8 cellular contexts compared by ENCODE assay signal in genomic region chr1:156130578-156130942, GRCh38. TPM values are rescaled to one million over a fixed set of nuclear protein-coding genes. Genes with fewer than 3 reads are reported as not detected.
DNase-seq lines count a peak whose midpoint lies in the region; ATAC-seq, FAIRE-seq and TF ChIP-seq lines count a peak whose summit lies in the region.
"Had no signal": no experiment of that assay in that cellular context is flagged by ENCODE, and none has a peak within 500 bp of the region (broad histone marks: within the 10 kb centered on the region; RNA-seq: fewer than 3 reads in every experiment).

No MANE protein-coding gene starts in this region.

- H2BK15ac ChIP-seq in H1 (ENCODE audit: low read length) = no peak overlapping the region; the same call in 1 of the 2 replicates

- H3K18ac ChIP-seq in H1 (ENCODE audit: extremely low read depth, low read length) = no peak overlapping the region

- H3K36me3 ChIP-seq in RWPE2 (ENCODE audit: low read depth) = peaks cover 74% of the 10 kb centered on the region
- peaks cover 8 to 11% (median 10%) of the 10 kb centered on the region in 4 experiments; a peak in 5 of 8 replicates for H3K36me3 ChIP-seq in H1 (ENCODE audit: control insufficient read depth in 2 of 4, insufficient read depth in 4 of 4, low read length in 3 of 4)

- H4K5ac ChIP-seq in H1 (ENCODE audit: insufficient read length, low read depth, low read length) = no peak overlapping the region

- H3K27ac Mint-ChIP-seq in nephron = peak overlapping the region; percentile 97 to 100 (median 100)
- peak overlapping the region; percentile 98 for H3K27ac Mint-ChIP-seq in type B pancreatic cell

- H3K27ac ChIP-seq in RWPE2 (ENCODE audit: poor library complexity, severe bottlenecking) = peak overlapping the region; percentile 99
- H3K27ac ChIP-seq in H1 (ENCODE audit: low read depth, low read length) = no peak overlapping the region

- no peak for TF ChIP-seq EP300 in H1 (IDR thresholded peaks at IDR 0.05; ENCODE audit: borderline replicate concordance in 1 of 2, low read depth in 2 of 2, low read length in 2 of 2)

- no peak overlapping the region for H3K4me3 ChIP-seq in RWPE2 (ENCODE audit: severe bottlenecking)
- H3K4me3 ChIP-seq in H1 (ENCODE audit: extremely low read depth in 1 of 4, insufficient read depth in 2 of 4, low read depth in 3 of 4, low read length in 4 of 4) = no peak overlapping the region

- no peaks in the 10 kb centered on the region for H3K23me2 ChIP-seq in H1 (ENCODE audit: low read depth, low read length)

- H3K4me1 ChIP-seq in RWPE2 (ENCODE audit: insufficient read depth, poor library complexity, severe bottlenecking) (peaks cover 45% of the 10 kb centered on the region), H1 (replicated peaks in 1 of 4; ENCODE audit: control insufficient read depth in 3 of 4, insufficient read depth in 4 of 4, low read length in 3 of 4) (peaks cover 4 to 21% (median 10%) of the 10 kb centered on the region in 4 experiments)

- no peak overlapping the region for H4K8ac ChIP-seq in H1 (ENCODE audit: extremely low read depth, insufficient read depth, low read length)

- H2BK20ac ChIP-seq in H1 (ENCODE audit: low read length) = no peak overlapping the region

- H3K56ac ChIP-seq in H1 (replicated peaks; ENCODE audit: insufficient read length, low read depth, low read length) = no peak overlapping the region

- H2AFZ ChIP-seq in H1 (ENCODE audit: low read length) = no peak overlapping the region

- POLR2A ChIA-PET in H1 (lab: Charles Lee; ENCODE audit: partially characterized antibody) = interaction anchor here (1.0 to 28.0 kb wide), 8 partner anchors 9 to 147 kb away, joined by 3 to 763 read pairs (median 5); partner anchors contain the start of genes LMNA, MEX3A and PMF1

- ATAC-seq in RWPE2 (ENCODE audit: low read depth) = no peak

- no peak overlapping the region for H3K4me2 ChIP-seq in H1 (ENCODE audit: insufficient read depth in 1 of 2, low read depth in 2 of 2, low read length in 2 of 2)

- no peak overlapping the region for H3K9ac ChIP-seq in H1 (replicated peaks in 1 of 4; ENCODE audit: extremely low read depth in 1 of 4, low read depth in 3 of 4, low read length in 3 of 4)

- TF ChIP-seq POLR2A in H1 (IDR thresholded peaks at IDR 0.05; ENCODE audit: control extremely low read depth in 1 of 2, low read depth in 2 of 2, low read length in 2 of 2) (no peak), GM12891 (IDR thresholded peaks at IDR 0.05; ENCODE audit: low read depth, low read length) (no peak)

- H3K27me3 Mint-ChIP-seq in nephron (ENCODE audit: low read depth) (no peaks in the 10 kb centered on the region), type B pancreatic cell (no peaks in the 10 kb centered on the region)

- H3K79me1 ChIP-seq in H1 (ENCODE audit: low read depth, low read length) = no peaks in the 10 kb centered on the region

- no peak overlapping the region for H3K4me3 Mint-ChIP-seq in nephron
- H3K4me3 Mint-ChIP-seq in type B pancreatic cell = no peak overlapping the region

- H3K27me3 ChIP-seq in RWPE2 (ENCODE audit: insufficient read depth, poor library complexity, severe bottlenecking) (no peaks in the 10 kb centered on the region), H1 (replicated peaks in 1 of 4; ENCODE audit: control insufficient read depth in 3 of 4, extremely low read depth in 1 of 4, insufficient read depth in 3 of 4, low read length in 3 of 4) (no peaks in the 10 kb centered on the region)

- H3K9me3 ChIP-seq in RWPE2 (ENCODE audit: severe bottlenecking) = no peaks in the 10 kb centered on the region
- H3K9me3 ChIP-seq in H1 (ENCODE audit: insufficient read depth in 2 of 2, low read depth in 1 of 2, low read length in 1 of 2) = no peaks in the 10 kb centered on the region

- TF ChIP-seq CTCF in RWPE2 (IDR thresholded peaks at IDR 0.05; ENCODE audit: poor library complexity, severe bottlenecking) (peak; percentile 81), H1 (IDR thresholded peaks at IDR 0.05; ENCODE audit: control extremely low read depth in 1 of 3, insufficient read depth in 1 of 3, low read depth in 1 of 3, low read length in 3 of 3) (no peak), nephron (IDR thresholded peaks at IDR 0.05; ENCODE audit: unreplicated experiment in 3 of 3) (no peak), type B pancreatic cell (conservative IDR thresholded peaks at IDR 0.05) (peak; percentile 37)

- no peak for TF ChIP-seq RAD21 in H1 (IDR thresholded peaks at IDR 0.05 in 1 of 2, conservative IDR thresholded peaks at IDR 0.05 in 1 of 2; ENCODE audit: low read depth in 2 of 2, low read length in 2 of 2)

- no peak overlapping the region for H3K23ac ChIP-seq in H1 (ENCODE audit: insufficient read length)

- 79% methylated on average over 6 of the region's 6 CpGs; no CpG with 5 or more reads in 1 of the 2 experiments for WGBS in H1 (ENCODE audit: extremely low coverage in 1 of 2, insufficient coverage in 1 of 2, insufficient read length in 1 of 2, insufficient replicate concordance in 2 of 2, low coverage in 1 of 2, low lambda C conversion rate in 2 of 2, missing lambda C conversion rate in 1 of 2), 2 experiments

- no peak overlapping the region for H2AK5ac ChIP-seq in H1 (ENCODE audit: low read depth, low read length)

- no peaks in the 10 kb centered on the region for H4K20me1 ChIP-seq in H1 (replicated peaks in 1 of 2; ENCODE audit: control insufficient read depth in 1 of 2, insufficient read depth in 2 of 2, low read length in 2 of 2)

- CTCF ChIA-PET in H1 (lab: Charles Lee; ENCODE audit: partially characterized antibody) = interaction anchor here (0.8 to 42.4 kb wide), 32 partner anchors 8 to 187 kb away, joined by 3 to 1994 read pairs (median 6); partner anchors contain the start of genes BGLAP, LMNA, MEX3A and PAQR6

- H2BK120ac ChIP-seq in H1 (replicated peaks; ENCODE audit: low read depth, low read length) = no peak overlapping the region

- H3K36me3 Mint-ChIP-seq in nephron (ENCODE audit: low read depth) = peaks cover 21% of the 10 kb centered on the region
- H3K36me3 Mint-ChIP-seq in type B pancreatic cell = no peaks in the 10 kb centered on the region

- no peak overlapping the region for H3K14ac ChIP-seq in H1 (ENCODE audit: insufficient read length)

- H3K79me2 ChIP-seq in H1 (ENCODE audit: control insufficient read depth in 1 of 2, insufficient read depth in 2 of 2, low read length in 2 of 2) = no peaks in the 10 kb centered on the region

- DNase-seq in RWPE2 (ENCODE audit: low spot score) (no peak), H1 (ENCODE audit: low read depth in 1 of 2, low spot score in 2 of 2) (no peak), type B pancreatic cell (ENCODE audit: extremely low spot score, unreplicated experiment) (no peak), SW480 (ENCODE audit: low spot score) (no peak), GM12891 (ENCODE audit: insufficient read length, low spot score) (no peak), NCI-H226 (no peak)

- H3K4ac ChIP-seq in H1 (replicated peaks; ENCODE audit: insufficient read length, low read depth, low read length) = no peak overlapping the region

- H3K9me3 Mint-ChIP-seq in nephron (no peaks in the 10 kb centered on the region), type B pancreatic cell (no peaks in the 10 kb centered on the region)

- no peak for FAIRE-seq in H1 (lab: Jason Lieb, UNC)
- FAIRE-seq in GM12891 (lab: Jason Lieb, UNC) = no peak

- no peak overlapping the region for H2BK5ac ChIP-seq in H1 (ENCODE audit: low read depth, low read length)

- peak overlapping the region; percentile 46; the same call in 1 of the 2 replicates for H2BK12ac ChIP-seq in H1 (ENCODE audit: low read depth, low read length)

- H3K4me1 Mint-ChIP-seq in nephron (peaks cover 45% of the 10 kb centered on the region), type B pancreatic cell (ENCODE audit: unreplicated experiment) (peaks cover 26% of the 10 kb centered on the region)

- H4K91ac ChIP-seq in H1 (replicated peaks; ENCODE audit: insufficient read length, low read length) = no peak overlapping the region

TF ChIP-seq in GM12891, 5 proteins besides CTCF, POLR2A, EP300 and RAD21 (continues in another document):
- TF ChIP-seq PAX5 (IDR thresholded peaks at IDR 0.05; ENCODE audit: insufficient read depth, low read length, severe bottlenecking) (no peak), TAF1 (IDR thresholded peaks at IDR 0.05; ENCODE audit: low read depth, low read length) (no peak), SPI1 (IDR thresholded peaks at IDR 0.05; ENCODE audit: low read depth, low read length) (no peak)

RNA-seq across cellular contexts. Expression of gene LMNA, which starts 16.0 kb away (rescaled TPM):
- 46.8 and 48.0 TPM in 2 replicates for total RNA-seq in H1 (2021; fragmentation: NEBNext Ultra II Directional; extraction: Animal tissue kit (Norgen Biotek cat#: 25700))
- 25.8 and 38.3 TPM in 2 replicates for polyA plus RNA-seq in H1 (2011; rRNA removed)
- 33.6 TPM for polyA plus RNA-seq in H1 (2011; cell fraction: cytosol; rRNA removed)
- polyA plus RNA-seq in H1 (2011; cell fraction: nucleus; rRNA removed) = 78.1 TPM
- 36.7 to 43.4 TPM (median 39.1 TPM) in 4 replicates for polyA plus RNA-seq in H1 (2012, experiment 1 of 2)
- 56.7 TPM for polyA plus RNA-seq in H1 (2012, experiment 2 of 2)
- polyA plus RNA-seq in H1 (2013, experiment 1 of 2) = 34.7 TPM
- 32.6 TPM for polyA plus RNA-seq in H1 (2013, experiment 2 of 2)
- 15.1 and 20.9 TPM in 2 replicates for polyA minus RNA-seq in H1 (2011; rRNA and poly(A)+ RNA removed)
- 33.7 TPM for polyA minus RNA-seq in H1 (2011; cell fraction: cytosol; rRNA and poly(A)+ RNA removed)
- 28.1 TPM for polyA minus RNA-seq in H1 (2011; cell fraction: nucleus; rRNA and poly(A)+ RNA removed)
- 141 and 400 TPM in 2 replicates for total RNA-seq in type B pancreatic cell (ENCODE audit: low replicate concordance)
- 70.7 TPM for polyA plus RNA-seq in GM12891 (2012; ENCODE audit: low read depth, missing spikeins)

RNA-seq across cellular contexts. Expression of gene SEMA4A, which starts 22.8 kb away (rescaled TPM):
- 5.9 and 7.3 TPM in 2 replicates for total RNA-seq in H1 (2021; fragmentation: NEBNext Ultra II Directional; extraction: Animal tissue kit (Norgen Biotek cat#: 25700))
- 10.6 and 12.0 TPM in 2 replicates for polyA plus RNA-seq in H1 (2011; rRNA removed)
- polyA plus RNA-seq in H1 (2011; cell fraction: cytosol; rRNA removed) = 10.3 TPM
- 27.7 TPM for polyA plus RNA-seq in H1 (2011; cell fraction: nucleus; rRNA removed)
- 5.9 to 11.9 TPM (median 8.7 TPM) in 4 replicates for polyA plus RNA-seq in H1 (2012, experiment 1 of 2)
- polyA plus RNA-seq in H1 (2012, experiment 2 of 2) = 6.4 TPM
- polyA plus RNA-seq in H1 (2013, experiment 1 of 2) = 6.5 TPM
- polyA plus RNA-seq in H1 (2013, experiment 2 of 2) = 6.3 TPM
- polyA minus RNA-seq in H1 (2011; rRNA and poly(A)+ RNA removed) = 11.9 TPM in 2 replicates
- polyA minus RNA-seq in H1 (2011; cell fraction: cytosol; rRNA and poly(A)+ RNA removed) = 12.0 TPM
- 15.1 TPM for polyA minus RNA-seq in H1 (2011; cell fraction: nucleus; rRNA and poly(A)+ RNA removed)
- total RNA-seq in type B pancreatic cell (ENCODE audit: low replicate concordance) = 7.1 and 12.9 TPM in 2 replicates
- 26.3 TPM for polyA plus RNA-seq in GM12891 (2012; ENCODE audit: low read depth, missing spikeins)

RNA-seq across cellular contexts. Expression of gene MEX3A, which starts 48.3 kb away (rescaled TPM):
- 52.4 and 54.7 TPM in 2 replicates for total RNA-seq in H1 (2021; fragmentation: NEBNext Ultra II Directional; extraction: Animal tissue kit (Norgen Biotek cat#: 25700))
- 34.1 and 43.5 TPM in 2 replicates for polyA plus RNA-seq in H1 (2011; rRNA removed)
- 30.7 TPM for polyA plus RNA-seq in H1 (2011; cell fraction: cytosol; rRNA removed)
- polyA plus RNA-seq in H1 (2011; cell fraction: nucleus; rRNA removed) = 122 TPM
- 42.2 to 51.4 TPM (median 46.7 TPM) in 4 replicates for polyA plus RNA-seq in H1 (2012, experiment 1 of 2)
- polyA plus RNA-seq in H1 (2012, experiment 2 of 2) = 37.7 TPM
- polyA plus RNA-seq in H1 (2013, experiment 1 of 2) = 50.4 TPM
- polyA plus RNA-seq in H1 (2013, experiment 2 of 2) = 45.1 TPM
- 43.0 and 47.3 TPM in 2 replicates for polyA minus RNA-seq in H1 (2011; rRNA and poly(A)+ RNA removed)
- 55.2 TPM for polyA minus RNA-seq in H1 (2011; cell fraction: cytosol; rRNA and poly(A)+ RNA removed)
- polyA minus RNA-seq in H1 (2011; cell fraction: nucleus; rRNA and poly(A)+ RNA removed) = 107 TPM
- 31.0 and 61.9 TPM in 2 replicates for total RNA-seq in type B pancreatic cell (ENCODE audit: low replicate concordance)
- polyA plus RNA-seq in GM12891 (2012; ENCODE audit: low read depth, missing spikeins) = 0.56 TPM
- total RNA-seq: T-helper 1 cell treated with Interleukin-12 subunit alpha and Interleukin-12 subunit beta and Interleukin-4 antibody, amounts not matched to agents 30 ng/mL and 1 ng/mL, for 36 hours had no signal

Comparison
In these comparisons a context has a peak if more than half of its experiments do, and no peak if none do; other contexts are left out.
1. CTCF ChIP-seq: peak in RWPE2 (single experiment) and type B pancreatic cell (single experiment); none in H1 (0 of 3) and nephron (0 of 3).